19 cellular contexts compared by ENCODE assay signal in genomic region chr10:78954009-78954297, GRCh38.
"Had no signal": no experiment of that assay in that cellular context is flagged by ENCODE, and none has a peak within 500 bp of the region (broad histone marks: within the 10 kb centered on the region; RNA-seq: fewer than 3 reads in every experiment).

No MANE protein-coding gene starts in this region.

- ATAC-seq: Panc1, PC-3, SK-N-SH treated with all-trans-retinoic acid at 6 μM for 48 hours had no signal

- DNase-seq: NCI-H1048, NCI-H1105, NCI-H1417, NCI-H146, NCI-H1694 treated with DMSO at 0.1 percent for 48 hours, NCI-H1930, NCI-H2081 treated with DMSO at 0.1 percent for 48 hours, NCI-H2171, NCI-H226, NCI-H446, NCI-H510A, NCI-H524 treated with DMSO at 0.1 percent for 48 hours, NCI-H69, NCI-H774, PC-3, SHP77, T-helper 1 cell had no signal
